26 cellular contexts compared by ENCODE assay signal in the genomic region with DNA sequence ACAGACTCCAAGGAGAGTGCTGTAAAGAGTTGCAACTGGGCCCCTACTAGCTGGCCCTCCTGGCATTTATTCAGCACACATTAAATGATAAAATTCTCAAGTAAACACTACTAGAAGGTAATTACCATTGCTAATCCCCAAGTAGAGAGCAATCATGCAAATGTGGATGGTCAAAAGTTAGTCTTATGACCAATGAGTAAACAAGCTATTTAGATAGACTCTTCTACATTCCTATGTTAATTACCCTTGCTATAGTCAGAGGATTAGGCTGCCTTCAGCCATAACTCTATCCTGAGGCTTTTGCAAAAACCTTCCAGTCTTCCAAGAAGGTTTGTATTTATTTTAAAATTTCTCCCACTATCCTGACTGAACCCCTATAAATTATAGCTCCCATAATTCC. TPM values are rescaled to one million over a fixed set of nuclear protein-coding genes. Genes with fewer than 3 reads are reported as not detected.
A peak's percentile ranks its signal among the peaks of the same experiment; 100 is the strongest.
DNase-seq lines count a peak whose midpoint lies in the region; ATAC-seq and TF ChIP-seq lines count a peak whose summit lies in the region.
"Had no signal": no experiment of that assay in that cellular context is flagged by ENCODE, and none has a peak within 500 bp of the region (broad histone marks: within the 10 kb centered on the region; RNA-seq: fewer than 3 reads in every experiment).

No MANE protein-coding gene starts in this region.

- BruUV-seq in A673 (replicated peaks; lab: Mats Ljungman, UMichigan) = no TSS peak

- no peaks in the 10 kb centered on the region for H3K79me1 ChIP-seq in mesendoderm (ENCODE audit: low read length)

- in situ Hi-C loops in transverse colon (cut with MboI; ENCODE audit: low pct_ligation_motif_present in 1 of 4, low pct_unique_long_range_greater_than_20kb in 1 of 4, low sequenced_read_pairs in 3 of 4) = no loop called here

- no peak overlapping the region for H4K8ac ChIP-seq in mesendoderm (ENCODE audit: low read depth, low read length)

- no peaks in the 10 kb centered on the region for H3K79me2 ChIP-seq in mesendoderm (ENCODE audit: control insufficient read depth, insufficient read depth, low read length)

- no peak overlapping the region for H3K9ac ChIP-seq in SK-N-MC (ENCODE audit: insufficient read length)
- H3K9ac ChIP-seq in mesendoderm (ENCODE audit: low read length) = no peak overlapping the region
- H3K9ac ChIP-seq: BLaER1 had no signal

- H3K27ac Mint-ChIP-seq in nephron progenitor cell = no peak overlapping the region
- H3K27ac Mint-ChIP-seq: CD4-positive, CD25-positive, alpha-beta regulatory T cell; T-cell had no signal

- no peaks in the 10 kb centered on the region for H3K27me3 ChIP-seq in A673 (replicated peaks; ENCODE audit: insufficient read depth, low read depth, low read length, poor library complexity)
- no peaks in the 10 kb centered on the region for H3K27me3 ChIP-seq in mesendoderm (ENCODE audit: insufficient read depth, low read length, poor library complexity)
- H3K27me3 ChIP-seq in transverse colon = no peaks in the 10 kb centered on the region
- H3K27me3 ChIP-seq: BLaER1, MG63, SJCRH30 had no signal

- H2BK15ac ChIP-seq in mesendoderm (replicated peaks; ENCODE audit: low read depth) = no peak overlapping the region

- H3K9me3 ChIP-seq in A673 (ENCODE audit: low read depth, low read length, poor library complexity, severe bottlenecking) (no peaks in the 10 kb centered on the region), SK-N-MC (ENCODE audit: low read depth, low read length) (no peaks in the 10 kb centered on the region), transverse colon (no peaks in the 10 kb centered on the region)
- H3K9me3 ChIP-seq: SJCRH30 had no signal

- no peaks in the 10 kb centered on the region for H3K4me1 Mint-ChIP-seq in nephron progenitor cell
- H3K4me1 Mint-ChIP-seq: CD4-positive, CD25-positive, alpha-beta regulatory T cell; T-cell had no signal

- TF ChIP-seq POLR2A in transverse colon (IDR thresholded peaks at IDR 0.05) = no peak

- H3K4ac ChIP-seq in mesendoderm (ENCODE audit: low read depth, low read length) = no peak overlapping the region

- H3K4me1 ChIP-seq in A673 (ENCODE audit: insufficient read depth, low read length, poor library complexity, severe bottlenecking) = peaks cover 13% of the 10 kb centered on the region
- H3K4me1 ChIP-seq in mesendoderm (ENCODE audit: control insufficient read depth, low read depth, low read length) = no peaks in the 10 kb centered on the region
- H3K4me1 ChIP-seq in transverse colon = no peaks in the 10 kb centered on the region
- H3K4me1 ChIP-seq: BLaER1, SJCRH30 had no signal

- H3K9me3 Mint-ChIP-seq in nephron progenitor cell = peaks cover 32% of the 10 kb centered on the region

- H3K4me3 Mint-ChIP-seq in nephron progenitor cell = no peak overlapping the region
- H3K4me3 Mint-ChIP-seq: CD4-positive, CD25-positive, alpha-beta regulatory T cell; T-cell had no signal

- DNase-seq in A673 (ENCODE audit: low spot score) = peak; percentile 14
- DNase-seq in M059J (ENCODE audit: low read depth) = peak; percentile 38
- no peak for DNase-seq in SK-N-MC (ENCODE audit: low read depth, low spot score)
- peak; percentile 81 for DNase-seq in mesendoderm
- DNase-seq in nephron progenitor cell = no peak
- DNase-seq in left lobe of liver (ENCODE audit: low spot score) = no peak
- DNase-seq in transverse colon = no peak
- DNase-seq: CD4-positive, CD25-positive, alpha-beta regulatory T cell; COR-L47; DMS53; KBM-7; MG63; NCI-H1694; NCI-H2029 treated with DMSO at 0.1 percent for 48 hours; NCI-H2227 treated with DMSO at 0.1 percent for 48 hours; NCI-H774; PC-3; SJCRH30; T-cell had no signal

- no peaks in the 10 kb centered on the region for H3K36me3 ChIP-seq in A673 (ENCODE audit: insufficient read depth, low read length, poor library complexity, severe bottlenecking)
- H3K36me3 ChIP-seq in SK-N-MC (ENCODE audit: insufficient read depth, low read length) = no peaks in the 10 kb centered on the region
- no peaks in the 10 kb centered on the region for H3K36me3 ChIP-seq in mesendoderm (ENCODE audit: control insufficient read depth, insufficient read depth, low read length)
- H3K36me3 ChIP-seq in transverse colon = no peaks in the 10 kb centered on the region
- H3K36me3 ChIP-seq: BLaER1, MG63, SJCRH30 had no signal

- H3K4me3 ChIP-seq in A673 (ENCODE audit: low read depth, low read length, poor library complexity, severe bottlenecking) (no peak overlapping the region), SK-N-MC (peak overlapping the region; percentile 41), mesendoderm (ENCODE audit: low read length) (no peak overlapping the region), transverse colon (no peak overlapping the region)
- H3K4me3 ChIP-seq: BLaER1, MG63, SJCRH30 had no signal

- no peaks in the 10 kb centered on the region for H3K36me3 Mint-ChIP-seq in nephron progenitor cell (ENCODE audit: low read depth)
- H3K36me3 Mint-ChIP-seq: CD4-positive, CD25-positive, alpha-beta regulatory T cell; T-cell had no signal

- H3K18ac ChIP-seq in mesendoderm (ENCODE audit: low read length) = peak overlapping the region; percentile 68

- H2BK120ac ChIP-seq in mesendoderm (ENCODE audit: low read depth, low read length) = no peak overlapping the region

- H2BK5ac ChIP-seq in mesendoderm (ENCODE audit: low read length) = no peak overlapping the region

- CTCF ChIA-PET in A673 (lab: Charles Lee) = no interaction called here

- no peak overlapping the region for H4K5ac ChIP-seq in mesendoderm (ENCODE audit: low read length)

- H3K56ac ChIP-seq in mesendoderm (ENCODE audit: low read length) = no peak overlapping the region

- H3K27ac ChIP-seq in A673 (ENCODE audit: low read depth, low read length, poor library complexity, severe bottlenecking) (no peak overlapping the region), SK-N-MC (peak overlapping the region; percentile 96), mesendoderm (ENCODE audit: low read depth, low read length) (no peak overlapping the region), transverse colon (no peak overlapping the region)
- H3K27ac ChIP-seq: 22Rv1, BLaER1, SJCRH30 had no signal

- POLR2A ChIA-PET in A673 (lab: Charles Lee; ENCODE audit: low non-redundant PET) = no interaction called here

- TF ChIP-seq CTCF in A673 (conservative IDR thresholded peaks at IDR 0.05; ENCODE audit: low read depth, low read length) = no peak
- TF ChIP-seq CTCF in nephron progenitor cell (IDR thresholded peaks at IDR 0.05) = no peak
- TF ChIP-seq CTCF in transverse colon (IDR thresholded peaks at IDR 0.05) = no peak

- intact Hi-C loops in A673 (cut with micrococcal nuclease; ENCODE audit: unreplicated experiment) (no loop called here), transverse colon (cut with DNase I; ENCODE audit: low total_unique reads) (no loop called here)

- no peak overlapping the region for H3K4me2 ChIP-seq in mesendoderm (ENCODE audit: low read length)
- H3K4me2 ChIP-seq: BLaER1 had no signal

- no peak overlapping the region for H2AK5ac ChIP-seq in mesendoderm (ENCODE audit: low read length)

- ATAC-seq in left lobe of liver (no peak), GM21447 (IDR thresholded peaks at IDR 0.05; ENCODE audit: unreplicated experiment) (no peak)
- ATAC-seq: Right ventricle myocardium inferior, T-cell had no signal

- no peak overlapping the region for H3K23ac ChIP-seq in mesendoderm (ENCODE audit: low read length)

- no peaks in the 10 kb centered on the region for H3K27me3 Mint-ChIP-seq in nephron progenitor cell (ENCODE audit: low read depth, poor library complexity)
- H3K27me3 Mint-ChIP-seq: CD4-positive, CD25-positive, alpha-beta regulatory T cell had no signal

- TF ChIP-seq EP300 in transverse colon (IDR thresholded peaks at IDR 0.05; ENCODE audit: low read depth) = no peak

RNA-seq across cellular contexts. Expression of a gene that starts 28.3 kb away (rescaled TPM):
- total RNA-seq in A673 (2021) (1.3 and 1.7 TPM in 2 replicates), left lobe of liver (84.3 TPM), transverse colon (100 to 1,000 TPM in 3 of 4 donors, 10 to 100 TPM in 1; 33.0 to 602 (median 361) TPM)
- 2.6 and 3.7 TPM in 2 replicates for total RNA-seq in M059J (2014; rRNA removed; shearing (Covaris generic))
- polyA plus RNA-seq in mesendoderm (2013, experiment 1 of 2) = 11.1 TPM
- 10.6 TPM for polyA plus RNA-seq in mesendoderm (2013, experiment 2 of 2)
- total RNA-seq: Daoy, G401, LHCN-M2, SJCRH30 had no signal

Comparison
In these comparisons a context has a peak if more than half of its experiments do, and no peak if none do; other contexts are left out.
1. DNase-seq: peak in A673 (single experiment), M059J (single experiment) and mesendoderm (single experiment); none in SK-N-MC (single experiment), nephron progenitor cell (single experiment), left lobe of liver (single experiment) and transverse colon (single experiment).